ENCODE assay signal across 8 cellular contexts in genomic region chr9:132241840-132242620, GRCh38.
DNase-seq lines count a peak whose midpoint lies in the region; TF ChIP-seq lines count a peak whose summit lies in the region.

No MANE protein-coding gene starts in this region.

- H3K27ac Mint-ChIP-seq in activated T-helper 1 cell treated with anti-CD3 and anti-CD28 coated beads, Interleukin-12 subunit alpha, Interleukin-12 subunit beta, Interleukin-2, Interleukin-4 antibody, amounts not matched to agents 30 ng/mL and 10 ng/mL and 1 ng/mL, durations not matched to agents 14 hours and 24 hours and 36 hours = peak overlapping the region; percentile 79
- H3K27ac Mint-ChIP-seq in glutamatergic neuron (ENCODE audit: unreplicated experiment) = peak overlapping the region; percentile 86

- peak overlapping the region; percentile 94 for H3K4me3 Mint-ChIP-seq in activated T-helper 1 cell treated with anti-CD3 and anti-CD28 coated beads, Interleukin-12 subunit alpha, Interleukin-12 subunit beta, Interleukin-2, Interleukin-4 antibody, amounts not matched to agents 30 ng/mL and 10 ng/mL and 1 ng/mL, durations not matched to agents 14 hours and 24 hours and 36 hours
- H3K4me3 Mint-ChIP-seq in glutamatergic neuron (ENCODE audit: unreplicated experiment) = peak overlapping the region; percentile 91

- intact Hi-C loops in activated T-helper 1 cell treated with anti-CD3 and anti-CD28 coated beads, Interleukin-12 subunit alpha, Interleukin-12 subunit beta, Interleukin-2, Interleukin-4 antibody, amounts not matched to agents 30 ng/mL and 10 ng/mL and 1 ng/mL, durations not matched to agents 14 hours and 24 hours and 36 hours (cut with micrococcal nuclease) = loop anchor here (1.0 to 5.0 kb wide), 6 partner anchors 17 to 740 kb away; partner anchors contain the start of genes MED27 and POMT1

- peak overlapping the region; percentile 50 for H3K4me3 ChIP-seq in retinal pigment epithelial cell (ENCODE audit: low read length)

- TF ChIP-seq CTCF in glutamatergic neuron (IDR thresholded peaks at IDR 0.05; ENCODE audit: partially characterized antibody, unreplicated experiment) = no peak
- no peak for TF ChIP-seq CTCF in retinal pigment epithelial cell (conservative IDR thresholded peaks at IDR 0.05; ENCODE audit: low read depth, low read length)

- H3K9me3 Mint-ChIP-seq in activated T-helper 1 cell treated with anti-CD3 and anti-CD28 coated beads, Interleukin-12 subunit alpha, Interleukin-12 subunit beta, Interleukin-2, Interleukin-4 antibody, amounts not matched to agents 30 ng/mL and 10 ng/mL and 1 ng/mL, durations not matched to agents 14 hours and 24 hours and 36 hours = no peaks in the 10 kb centered on the region
- peaks cover 7% of the 10 kb centered on the region for H3K9me3 Mint-ChIP-seq in glutamatergic neuron (ENCODE audit: unreplicated experiment)

- DNase-seq in NCI-H1092 treated with DMSO at 0.1 percent for 48 hours (lab: John Stamatoyannopoulos, UW) = peak; percentile 25
- DNase-seq in NCI-H1092 (lab: John Stamatoyannopoulos, UW) = no peak
- DNase-seq in MV-4-11 (lab: John Stamatoyannopoulos, UW) = peak; percentile 58
- peak; percentile 41 for DNase-seq in activated T-helper 1 cell treated with anti-CD3 and anti-CD28 coated beads, Interleukin-12 subunit alpha, Interleukin-12 subunit beta, Interleukin-2, Interleukin-4 antibody, amounts not matched to agents 30 ng/mL and 10 ng/mL and 1 ng/mL, durations not matched to agents 14 hours and 24 hours and 36 hours (ENCODE audit: low spot score)
- DNase-seq in glutamatergic neuron = peak; percentile 53
- no peak for DNase-seq in retinal pigment epithelial cell (ENCODE audit: low read depth)
- no peak for DNase-seq in GOT3 (lab: John Stamatoyannopoulos, UW)
- DNase-seq in NCI-H510A treated with DMSO at 0.1 percent for 48 hours (lab: John Stamatoyannopoulos, UW) = no peak

- H3K4me1 Mint-ChIP-seq in activated T-helper 1 cell treated with anti-CD3 and anti-CD28 coated beads, Interleukin-12 subunit alpha, Interleukin-12 subunit beta, Interleukin-2, Interleukin-4 antibody, amounts not matched to agents 30 ng/mL and 10 ng/mL and 1 ng/mL, durations not matched to agents 14 hours and 24 hours and 36 hours (ENCODE audit: low read depth) = peaks cover 6% of the 10 kb centered on the region
- peaks cover 15% of the 10 kb centered on the region for H3K4me1 Mint-ChIP-seq in glutamatergic neuron (ENCODE audit: low read depth, unreplicated experiment)

- H3K27me3 Mint-ChIP-seq in activated T-helper 1 cell treated with anti-CD3 and anti-CD28 coated beads, Interleukin-12 subunit alpha, Interleukin-12 subunit beta, Interleukin-2, Interleukin-4 antibody, amounts not matched to agents 30 ng/mL and 10 ng/mL and 1 ng/mL, durations not matched to agents 14 hours and 24 hours and 36 hours (ENCODE audit: insufficient read depth) = peaks cover 15% of the 10 kb centered on the region
- peaks cover 7% of the 10 kb centered on the region for H3K27me3 Mint-ChIP-seq in glutamatergic neuron (ENCODE audit: unreplicated experiment)

- no peaks in the 10 kb centered on the region for H3K36me3 Mint-ChIP-seq in activated T-helper 1 cell treated with anti-CD3 and anti-CD28 coated beads, Interleukin-12 subunit alpha, Interleukin-12 subunit beta, Interleukin-2, Interleukin-4 antibody, amounts not matched to agents 30 ng/mL and 10 ng/mL and 1 ng/mL, durations not matched to agents 14 hours and 24 hours and 36 hours (ENCODE audit: low read depth)
- H3K36me3 Mint-ChIP-seq in glutamatergic neuron (ENCODE audit: unreplicated experiment) = no peaks in the 10 kb centered on the region

Comparison
In these comparisons a context has a peak if more than half of its experiments do, and no peak if none do; other contexts are left out.
1. DNase-seq: peak in NCI-H1092 treated with DMSO at 0.1 percent for 48 hours (single experiment), MV-4-11 (single experiment), activated T-helper 1 cell treated with anti-CD3 and anti-CD28 coated beads, Interleukin-12 subunit alpha, Interleukin-12 subunit beta, Interleukin-2, Interleukin-4 antibody, amounts not matched to agents 30 ng/mL and 10 ng/mL and 1 ng/mL, durations not matched to agents 14 hours and 24 hours and 36 hours (single experiment) and glutamatergic neuron (single experiment); none in NCI-H1092 (single experiment), retinal pigment epithelial cell (single experiment), GOT3 (single experiment) and NCI-H510A treated with DMSO at 0.1 percent for 48 hours (single experiment).